Comparison of ENCODE assay signal across 19 cellular contexts in genomic region chr3:171531716-171532115, GRCh38.
DNase-seq lines count a peak whose midpoint lies in the region; ATAC-seq, FAIRE-seq and TF ChIP-seq lines count a peak whose summit lies in the region.
"Had no signal": no experiment of that assay in that cellular context is flagged by ENCODE, and none has a peak within 500 bp of the region (broad histone marks: within the 10 kb centered on the region; RNA-seq: fewer than 3 reads in every experiment).

No MANE protein-coding gene starts in this region.

- peaks cover 9% of the 10 kb centered on the region for H3K4me1 Mint-ChIP-seq in GM23338
- H3K4me1 Mint-ChIP-seq: B cell; CD4-positive, alpha-beta memory T cell; IgD-negative memory B cell had no signal

- no peak overlapping the region for H3K27ac ChIP-seq in GM23338 (ENCODE audit: low read depth)
- no peak overlapping the region for H3K27ac ChIP-seq in endothelial cell of umbilical vein (ENCODE audit: insufficient read depth, low read depth, low read length)

- H2AFZ ChIP-seq in GM23338 (0 out of 2 replicates have a peak overlapping the region, but pooled peaks have one; percentile 14), endothelial cell of umbilical vein (ENCODE audit: low read depth, low read length) (no peak overlapping the region)

- H3F3A ChIP-seq in GM23338 (replicated peaks; ENCODE audit: low read depth), result no peaks in the 10 kb centered on the region

- peak; percentile 37 for FAIRE-seq in endothelial cell of umbilical vein (lab: Jason Lieb, UNC)
- FAIRE-seq in D721Med (lab: Jason Lieb, UNC), result no peak
- FAIRE-seq in H54 (lab: Jason Lieb, UNC), result no peak
- FAIRE-seq: GM12892, GM19239 had no signal

- no peak for ATAC-seq in GM23338

- no peaks in the 10 kb centered on the region for H4K20me1 ChIP-seq in GM23338 (replicated peaks; ENCODE audit: insufficient read depth)
- H4K20me1 ChIP-seq in endothelial cell of umbilical vein (replicated peaks; ENCODE audit: control insufficient read depth, extremely low read depth, insufficient read depth, low read length), result no peaks in the 10 kb centered on the region

- H3K36me3 ChIP-seq in GM23338 (ENCODE audit: insufficient read depth), result no peaks in the 10 kb centered on the region
- H3K36me3 ChIP-seq in adipocyte (ENCODE audit: control insufficient read depth, insufficient read depth, low read length, severe bottlenecking), result no peaks in the 10 kb centered on the region
- H3K36me3 ChIP-seq in endothelial cell of umbilical vein (ENCODE audit: control insufficient read depth in 2 of 2, extremely low read depth in 1 of 2, insufficient read depth in 2 of 2, low read length in 2 of 2), result no peaks in the 10 kb centered on the region

- H3K9ac ChIP-seq in adipocyte (ENCODE audit: low read length), result no peak overlapping the region
- H3K9ac ChIP-seq in endothelial cell of umbilical vein (replicated peaks; ENCODE audit: extremely low read depth, insufficient read depth, low read length), result no peak overlapping the region

- H3K4me1 ChIP-seq in GM23338 (ENCODE audit: insufficient read depth), result peaks cover 13% of the 10 kb centered on the region; the same call in 1 of the 2 replicates
- peaks cover 22% of the 10 kb centered on the region for H3K4me1 ChIP-seq in adipocyte (ENCODE audit: control insufficient read depth, insufficient read depth, low read length)
- no peaks in the 10 kb centered on the region for H3K4me1 ChIP-seq in endothelial cell of umbilical vein (ENCODE audit: control insufficient read depth, extremely low read depth, insufficient read depth, low read length)

- POLR2A ChIA-PET in endothelial cell of umbilical vein (lab: Charles Lee), result no interaction called here

- dilution Hi-C loops in endothelial cell of umbilical vein (cut with MboI; ENCODE audit: extremely low pct_ligation_motif_present, low sequenced_read_pairs), result no loop called here

- H3K9me3 Mint-ChIP-seq in GM23338, result peaks cover 3% of the 10 kb centered on the region; the same call in 2 of the 3 replicates
- H3K9me3 Mint-ChIP-seq: CD4-positive, alpha-beta memory T cell; IgD-negative memory B cell had no signal

- no peaks in the 10 kb centered on the region for H3K27me3 ChIP-seq in GM23338 (ENCODE audit: insufficient read depth)
- H3K27me3 ChIP-seq in adipocyte (replicated peaks; ENCODE audit: control insufficient read depth, insufficient read depth, low read length), result no peaks in the 10 kb centered on the region
- no peaks in the 10 kb centered on the region for H3K27me3 ChIP-seq in endothelial cell of umbilical vein (ENCODE audit: control insufficient read depth in 2 of 2, insufficient read depth in 2 of 2, low read length in 2 of 2)

- H3K9me3 ChIP-seq in adipocyte (ENCODE audit: control insufficient read depth, low read length), result no peaks in the 10 kb centered on the region
- no peaks in the 10 kb centered on the region for H3K9me3 ChIP-seq in endothelial cell of umbilical vein (replicated peaks; ENCODE audit: control insufficient read depth, insufficient read depth, low read length)

- CTCF ChIA-PET in endothelial cell of umbilical vein (lab: Charles Lee), result no interaction called here

- TF ChIP-seq CTCF in GM23338 (conservative IDR thresholded peaks at IDR 0.05; ENCODE audit: low read depth in 2 of 2) (no peak), endothelial cell of umbilical vein (IDR thresholded peaks at IDR 0.05; ENCODE audit: extremely low read depth in 1 of 2, insufficient read depth in 1 of 2, low read depth in 1 of 2, low read length in 2 of 2) (no peak), D721Med (IDR thresholded peaks at IDR 0.05; ENCODE audit: insufficient read depth, missing control alignments) (no peak)

- no peak overlapping the region for H3K27ac Mint-ChIP-seq in GM23338
- H3K27ac Mint-ChIP-seq: B cell, IgD-negative memory B cell had no signal

- no TSS peak for BruUV-seq in endothelial cell of umbilical vein (replicated peaks; lab: Mats Ljungman, UMichigan)

- TF ChIP-seq POLR2A in endothelial cell of umbilical vein (IDR thresholded peaks at IDR 0.05; ENCODE audit: low read depth, low read length) (no peak), H54 (IDR thresholded peaks at IDR 0.05; ENCODE audit: low read depth, low read length) (no peak)

- H3K36me3 Mint-ChIP-seq in GM23338 (ENCODE audit: low read depth), result 0 out of 3 replicates have a peak, but pooled peaks cover 3% of the 10 kb centered on the region
- H3K36me3 Mint-ChIP-seq: CD4-positive, alpha-beta memory T cell; IgD-negative memory B cell had no signal

- H3K9me2 ChIP-seq in GM23338 (ENCODE audit: insufficient read depth), result peaks cover 25% of the 10 kb centered on the region

- intact Hi-C loops in endothelial cell of umbilical vein (cut with micrococcal nuclease), result no loop called here

- H3K4me3 ChIP-seq in GM23338 (no peak overlapping the region), adipocyte (ENCODE audit: low read length) (no peak overlapping the region), endothelial cell of umbilical vein (replicated peaks in 1 of 3; ENCODE audit: insufficient read depth in 1 of 3, low read depth in 1 of 3, low read length in 3 of 3) (no peak overlapping the region), skeletal muscle cell (ENCODE audit: low read depth, low read length) (no peak overlapping the region)

- H3K27me3 Mint-ChIP-seq in GM23338 (ENCODE audit: insufficient read depth, low read depth, poor library complexity), result no peaks in the 10 kb centered on the region
- H3K27me3 Mint-ChIP-seq: B cell, IgD-negative memory B cell had no signal

- H3K79me2 ChIP-seq in GM23338 (replicated peaks; ENCODE audit: insufficient read depth), result no peaks in the 10 kb centered on the region
- no peaks in the 10 kb centered on the region for H3K79me2 ChIP-seq in endothelial cell of umbilical vein (ENCODE audit: control insufficient read depth, insufficient read depth, low read length)

- no peak overlapping the region for H3K4me2 ChIP-seq in GM23338
- H3K4me2 ChIP-seq in endothelial cell of umbilical vein (ENCODE audit: insufficient read depth, low read length), result no peak overlapping the region

- H3K4me3 Mint-ChIP-seq in GM23338, result no peak overlapping the region
- H3K4me3 Mint-ChIP-seq: B cell; CD4-positive, alpha-beta memory T cell; IgD-negative memory B cell had no signal

- no peaks in the 10 kb centered on the region for H3K9me1 ChIP-seq in endothelial cell of umbilical vein (replicated peaks; ENCODE audit: control insufficient read depth, extremely low read depth, insufficient read depth, low read length)

- DNase-seq in GM23338 (ENCODE audit: low spot score) (no peak), adipocyte (ENCODE audit: low read depth) (peak; percentile 14), endothelial cell of umbilical vein (ENCODE audit: low read depth, low spot score) (no peak), skeletal muscle cell (ENCODE audit: low read depth) (peak; percentile 49), D721Med (ENCODE audit: insufficient read length, low spot score) (no peak), H54 (ENCODE audit: insufficient read length, low spot score) (no peak)
- DNase-seq in activated effector memory CD4-positive, alpha-beta T cell treated with Interleukin-2 at 50 U/mL for 16 hours, result no peak
- DNase-seq: ACHN; C1 segment of cervical spinal cord; CD4-positive, alpha-beta memory T cell; DMS153; DMS79 treated with DMSO at 0.1 percent for 48 hours; EL; GDM1; H7 had no signal

TF ChIP-seq in GM23338, 12 proteins besides CTCF, POLR2A, EP300 and RAD21 (continues in another document):
- no peak for TF ChIP-seq CREB1 (CRISPR knock-in tag; IDR thresholded peaks at IDR 0.05; ENCODE audit: low read depth)
- no peak for TF ChIP-seq EZH2 (IDR thresholded peaks at IDR 0.05; ENCODE audit: low read depth, unreplicated experiment)
- no peak for TF ChIP-seq JUNB (IDR thresholded peaks at IDR 0.05; ENCODE audit: unreplicated experiment)
- TF ChIP-seq ETS1 (IDR thresholded peaks at IDR 0.05), result no peak
- no peak for TF ChIP-seq ZNF114 (CRISPR knock-in tag; IDR thresholded peaks at IDR 0.05)

TF ChIP-seq in endothelial cell of umbilical vein, 7 proteins besides CTCF, POLR2A, EP300 and RAD21:
- TF ChIP-seq GATA2 (IDR thresholded peaks at IDR 0.05; ENCODE audit: insufficient read depth, insufficient read length, low read depth, low read length) (no peak), MYC (IDR thresholded peaks at IDR 0.05; ENCODE audit: low read depth, low read length) (no peak), FOS (IDR thresholded peaks at IDR 0.05; ENCODE audit: borderline replicate concordance, insufficient read depth, low read length) (no peak), MAX (IDR thresholded peaks at IDR 0.05; ENCODE audit: insufficient read depth, insufficient read length) (no peak), EZH2 (IDR thresholded peaks at IDR 0.05; ENCODE audit: borderline replicate concordance, low read depth, low read length, severe bottlenecking) (no peak), POLR2AphosphoS5 (IDR thresholded peaks at IDR 0.05; ENCODE audit: insufficient read depth, low read depth, low read length) (no peak), JUN (IDR thresholded peaks at IDR 0.05; ENCODE audit: borderline replicate concordance, insufficient read depth, insufficient read length, low read depth) (no peak)

Comparison
In these comparisons a context has a peak if more than half of its experiments do, and no peak if none do; other contexts are left out.
1. DNase-seq: peak in adipocyte (single experiment) and skeletal muscle cell (single experiment); none in GM23338 (single experiment), endothelial cell of umbilical vein (single experiment), activated effector memory CD4-positive, alpha-beta T cell treated with Interleukin-2 at 50 U/mL for 16 hours (single experiment), D721Med (single experiment) and H54 (single experiment).